2 cellular contexts compared by ENCODE assay signal in genomic region chr1:101003012-101003650, GRCh38.
TF ChIP-seq lines count a peak whose summit lies in the region.

No MANE protein-coding gene starts in this region.

TF ChIP-seq in K562, 482 proteins besides CTCF, POLR2A, EP300 and RAD21:
- TF ChIP-seq SRSF3 (IDR thresholded peaks at IDR 0.05; ENCODE audit: insufficient read depth, low read length) (no peak), ZNF184 (CRISPR knock-in tag; IDR thresholded peaks at IDR 0.05) (no peak), ZMIZ1 (IDR thresholded peaks at IDR 0.05; ENCODE audit: low read depth in 2 of 2, low read length in 2 of 2) (no peak), ZNF280A (IDR thresholded peaks at IDR 0.05; ENCODE audit: low read depth, partially characterized antibody) (no peak), NELFE (IDR thresholded peaks at IDR 0.05; ENCODE audit: insufficient read depth, insufficient read length) (no peak), ZNF778 (CRISPR knock-in tag; IDR thresholded peaks at IDR 0.05) (no peak), HEY1 (CRISPR knock-in tag; IDR thresholded peaks at IDR 0.05; ENCODE audit: borderline replicate concordance) (no peak), SREBF2 (CRISPR knock-in tag; IDR thresholded peaks at IDR 0.05) (no peak), NFATC3 (IDR thresholded peaks at IDR 0.05) (no peak), BRD4 (IDR thresholded peaks at IDR 0.05) (no peak), TOE1 (IDR thresholded peaks at IDR 0.05; ENCODE audit: borderline replicate concordance) (no peak), TOE1 (CRISPR knock-in tag; IDR thresholded peaks at IDR 0.05; ENCODE audit: borderline replicate concordance, low read depth) (no peak), ZNF507 (tag; conservative IDR thresholded peaks at IDR 0.05) (no peak), SRSF1 (IDR thresholded peaks at IDR 0.05; ENCODE audit: low read depth, low read length) (no peak), CREB1 (IDR thresholded peaks at IDR 0.05) (no peak), CREB1 (CRISPR knock-in tag; IDR thresholded peaks at IDR 0.05) (no peak), NFRKB (IDR thresholded peaks at IDR 0.05; ENCODE audit: low read depth) (no peak), TCF3 (CRISPR knock-in tag; IDR thresholded peaks at IDR 0.05) (no peak), RNF219 (CRISPR knock-in tag; IDR thresholded peaks at IDR 0.05) (no peak), RBFOX2 (IDR thresholded peaks at IDR 0.05; ENCODE audit: low read depth, low read length) (no peak), ZNF696 (CRISPR knock-in tag; conservative IDR thresholded peaks at IDR 0.05) (no peak), ZHX1 (conservative IDR thresholded peaks at IDR 0.05; ENCODE audit: low read length) (no peak)

TF ChIP-seq in liver, 16 proteins besides CTCF, POLR2A, EP300 and RAD21:
- TF ChIP-seq SP1 (IDR thresholded peaks at IDR 0.05) (peak; percentile 14), MAX (IDR thresholded peaks at IDR 0.05) (no peak), HNF4A (conservative IDR thresholded peaks at IDR 0.05) (peak in 1 of 2 donors; percentile 32), TAF1 (conservative IDR thresholded peaks at IDR 0.05) (no peak), FOXA1 (IDR thresholded peaks at IDR 0.05) (no peak), ATF3 (IDR thresholded peaks at IDR 0.05) (no peak), JUND (IDR thresholded peaks at IDR 0.05) (no peak), YY1 (IDR thresholded peaks at IDR 0.05) (no peak), FOXA2 (IDR thresholded peaks at IDR 0.05) (no peak), RXRA (IDR thresholded peaks at IDR 0.05) (no peak), EGR1 (IDR thresholded peaks at IDR 0.05; ENCODE audit: low read depth in 2 of 2) (no peak), HNF4G (IDR thresholded peaks at IDR 0.05) (no peak)
